33 cellular contexts compared by ENCODE assay signal in genomic region chr18:5091741-5092140, GRCh38.
"Had no signal": no experiment of that assay in that cellular context is flagged by ENCODE, and none has a peak within 500 bp of the region (broad histone marks: within the 10 kb centered on the region; RNA-seq: fewer than 3 reads in every experiment).

No MANE protein-coding gene starts in this region.

- DNase-seq: Karpas-422, Kasumi-1, MG63, MM.1S, MV-4-11, NCI-H1048, NCI-H1092, NCI-H1092 treated with DMSO at 0.1 percent for 48 hours, NCI-H1105, NCI-H1105 treated with DMSO at 0.1 percent for 48 hours, NCI-H1417, NCI-H1417 treated with DMSO at 0.1 percent for 48 hours, NCI-H1436, NCI-H1436 treated with DMSO at 0.1 percent for 48 hours, NCI-H146, NCI-H1694, NCI-H1694 treated with DMSO at 0.1 percent for 48 hours, NCI-H187, NCI-H187 treated with DMSO at 0.1 percent for 48 hours, NCI-H1930, NCI-H2029, NCI-H2029 treated with DMSO at 0.1 percent for 48 hours, NCI-H2081, NCI-H2081 treated with DMSO at 0.1 percent for 48 hours, NCI-H2107, NCI-H2171, NCI-H2171 treated with DMSO at 0.1 percent for 48 hours, NCI-H2227 treated with DMSO at 0.1 percent for 48 hours, NCI-H226, NCI-H345, NCI-H446, NCI-H446 treated with DMSO at 0.1 percent for 48 hours, NCI-H510A had no signal
